ENCODE assay signal across 29 cellular contexts in the genomic region with DNA sequence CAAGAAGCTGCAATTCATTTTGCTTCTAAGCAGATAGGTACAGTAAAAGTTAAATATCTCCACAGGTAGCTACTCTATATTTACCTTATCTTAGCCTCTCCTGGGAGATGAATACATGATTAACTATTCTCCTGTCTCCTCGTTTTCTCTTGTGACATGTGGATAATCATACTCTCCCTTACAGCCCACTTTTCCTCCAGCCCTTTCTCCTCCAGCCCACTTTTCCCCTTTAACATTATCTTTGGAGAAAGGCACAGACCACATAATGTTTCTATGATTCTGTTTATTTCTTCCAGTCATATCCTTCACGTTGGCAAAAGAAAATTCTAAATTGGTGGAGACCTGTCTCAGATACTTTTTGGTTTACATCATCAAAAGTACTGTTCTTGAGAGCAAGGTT.
"Had no signal": no experiment of that assay in that cellular context is flagged by ENCODE, and none has a peak within 500 bp of the region (broad histone marks: within the 10 kb centered on the region; RNA-seq: fewer than 3 reads in every experiment).

No MANE protein-coding gene starts in this region.

- DNase-seq: activated B cell treated with CpG ODN at 0.5 μM for 24 hours; activated CD4-positive, alpha-beta memory T cell treated with anti-CD3 and anti-CD28 coated beads for 36 hours; activated CD4-positive, alpha-beta T cell treated with anti-CD3 and anti-CD28 coated beads for 4 hours; activated CD4-positive, alpha-beta T cell treated with anti-CD3 and anti-CD28 coated beads, Interleukin-2, amount 10 ng/mL, durations not matched to agents 24 days and 14 days; activated CD4-positive, alpha-beta T cell treated with anti-CD3 and anti-CD28 coated beads, Interleukin-2, amount 50 U/mL, for 1 hour; activated CD4-positive, alpha-beta T cell treated with anti-CD3 and anti-CD28 coated beads, Interleukin-2, amount 50 U/mL, for 4 hours; activated CD4-positive, CD25-positive, alpha-beta regulatory T cell treated with anti-CD3 and anti-CD28 coated beads, Interleukin-2, amount 50 U/mL, for 72 hours; activated CD8-positive, alpha-beta memory T cell treated with anti-CD3 and anti-CD28 coated beads, Interleukin-2, amount 50 U/mL, for 4 hours; activated CD8-positive, alpha-beta T cell treated with anti-CD3 and anti-CD28 coated beads for 36 hours; activated effector memory CD4-positive, alpha-beta T cell treated with anti-CD3 and anti-CD28 coated beads, Interleukin-2, amount 50 U/mL, for 16 hours; activated gamma-delta T cell treated with Interleukin-2 at 50 U/mL for 16 hours; activated naive CD4-positive, alpha-beta T cell; activated naive CD4-positive, alpha-beta T cell treated with anti-CD3 and anti-CD28 coated beads for 36 hours; activated naive CD4-positive, alpha-beta T cell treated with anti-CD3 and anti-CD28 coated beads, Interleukin-2, amount 50 U/mL, for 16 hours; activated naive CD8-positive, alpha-beta T cell treated with anti-CD3 and anti-CD28 coated beads for 36 hours; activated T-cell treated with anti-CD3 and anti-CD28 coated beads for 4 hours; activated T-cell treated with anti-CD3 and anti-CD28 coated beads, Interleukin-2, amount 50 U/mL, for 1 hour; activated T-cell treated with anti-CD3 and anti-CD28 coated beads, Interleukin-2, amount 50 U/mL, for 4 hours; activated T-cell treated with anti-CD3 and anti-CD28 coated beads, Interleukin-2, amount 50 U/mL, for 72 hours; adrenal gland; amniotic stem cell; aorta; body of pancreas; brain microvascular endothelial cell; central memory CD4-positive, alpha-beta T cell; T-helper 2 cell; T-helper 9 cell had no signal

- ATAC-seq: activated CD8-positive, alpha-beta T cell treated with anti-CD3 and anti-CD28 coated beads for 36 hours; activated naive CD4-positive, alpha-beta T cell treated with anti-CD3 and anti-CD28 coated beads, Interleukin-2, amount 50 U/mL, for 72 hours; activated T-cell treated with anti-CD3 and anti-CD28 coated beads, Interleukin-2, amount 50 U/mL, for 4 hours; activated T-cell treated with anti-CD3 and anti-CD28 coated beads, Interleukin-2, amount 50 U/mL, for 72 hours; activated T-helper 17 cell treated with anti-CD3 and anti-CD28 coated beads, Interleukin-2, amount 50 U/mL, for 72 hours; body of pancreas had no signal
